Comparison of ENCODE assay signal across 11 cellular contexts in the genomic region with DNA sequence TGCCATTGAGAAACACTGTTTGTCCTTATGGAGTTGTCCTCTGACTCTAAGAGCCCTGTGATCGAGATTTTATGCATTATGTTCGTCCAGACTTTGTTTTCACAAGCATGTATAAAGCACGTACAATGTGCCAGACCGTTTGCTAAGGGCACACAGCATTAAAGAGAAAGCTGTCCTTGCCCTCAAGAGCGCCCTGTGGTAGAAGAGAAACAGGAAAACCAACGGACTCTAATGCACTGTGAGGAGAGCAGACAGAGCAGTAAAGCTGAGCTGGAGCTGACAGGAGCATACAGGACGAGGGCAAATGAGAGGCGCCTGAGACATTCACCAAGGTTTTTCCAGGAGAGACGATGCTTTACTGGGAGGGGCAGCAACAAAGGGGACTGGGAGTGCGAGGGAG.
A peak's percentile ranks its signal among the peaks of the same experiment; 100 is the strongest.
DNase-seq lines count a peak whose midpoint lies in the region; ATAC-seq and TF ChIP-seq lines count a peak whose summit lies in the region.
"Had no signal": no experiment of that assay in that cellular context is flagged by ENCODE, and none has a peak within 500 bp of the region (broad histone marks: within the 10 kb centered on the region; RNA-seq: fewer than 3 reads in every experiment).

No MANE protein-coding gene starts in this region.

- POLR2A ChIA-PET in activated CD8-positive, alpha-beta T cell treated with anti-CD3 and anti-CD28 coated beads, Interleukin-2, amount 10 ng/mL, durations not matched to agents 7 days and 5 days (lab: Charles Lee), result no interaction called here
- POLR2A ChIA-PET in activated CD8-positive, alpha-beta T cell treated with anti-CD3 and anti-CD28 coated beads for 36 hours (lab: Charles Lee), result no interaction called here

- no peak for ATAC-seq in activated CD8-positive, alpha-beta T cell treated with anti-CD3 and anti-CD28 coated beads, Interleukin-2, amount 10 ng/mL, durations not matched to agents 7 days and 5 days
- ATAC-seq in activated CD8-positive, alpha-beta T cell treated with anti-CD3 and anti-CD28 coated beads for 36 hours, result no peak
- peak; percentile 66 for ATAC-seq in HG03354 (IDR thresholded peaks at IDR 0.05; ENCODE audit: poor library complexity, severe bottlenecking, unreplicated experiment)
- no peak for ATAC-seq in right cardiac atrium
- no peak for ATAC-seq in HG02588 (IDR thresholded peaks at IDR 0.05; ENCODE audit: unreplicated experiment)

- no peak overlapping the region for H3K4me3 ChIP-seq in right cardiac atrium (ENCODE audit: low read length)
- H3K4me3 ChIP-seq in suprapubic skin, result no peak overlapping the region
- H3K4me3 ChIP-seq: neural progenitor cell, SJSA1 had no signal

- H3K27me3 ChIP-seq in right cardiac atrium (ENCODE audit: control insufficient read depth, insufficient read depth) (no peaks in the 10 kb centered on the region), suprapubic skin (no peaks in the 10 kb centered on the region)
- H3K27me3 ChIP-seq: neural progenitor cell had no signal

- H3K4me3 Mint-ChIP-seq in activated CD8-positive, alpha-beta T cell treated with anti-CD3 and anti-CD28 coated beads, Interleukin-2, amount 10 ng/mL, durations not matched to agents 7 days and 5 days, result peak overlapping the region; percentile 28
- H3K4me3 Mint-ChIP-seq in activated CD8-positive, alpha-beta T cell treated with anti-CD3 and anti-CD28 coated beads for 36 hours, result no peak overlapping the region
- H3K4me3 Mint-ChIP-seq: neural progenitor cell had no signal

- WGBS in right cardiac atrium, result 52% methylated on average over 10 of the region's 10 CpGs
- whole genome bisulfite sequencing in suprapubic skin, result 68% methylated on average over 10 of the region's 10 CpGs

- no peaks in the 10 kb centered on the region for H3K36me3 ChIP-seq in suprapubic skin
- H3K36me3 ChIP-seq: neural progenitor cell, SJSA1 had no signal

- H3K36me3 Mint-ChIP-seq in activated CD8-positive, alpha-beta T cell treated with anti-CD3 and anti-CD28 coated beads, Interleukin-2, amount 10 ng/mL, durations not matched to agents 7 days and 5 days (ENCODE audit: low read depth), result no peaks in the 10 kb centered on the region
- H3K36me3 Mint-ChIP-seq in activated CD8-positive, alpha-beta T cell treated with anti-CD3 and anti-CD28 coated beads for 36 hours (ENCODE audit: low read depth), result no peaks in the 10 kb centered on the region

- H3K27ac Mint-ChIP-seq in activated CD8-positive, alpha-beta T cell treated with anti-CD3 and anti-CD28 coated beads, Interleukin-2, amount 10 ng/mL, durations not matched to agents 7 days and 5 days, result no peak overlapping the region
- no peak overlapping the region for H3K27ac Mint-ChIP-seq in activated CD8-positive, alpha-beta T cell treated with anti-CD3 and anti-CD28 coated beads for 36 hours
- H3K27ac Mint-ChIP-seq: neural progenitor cell had no signal

- H3K4me1 ChIP-seq in right cardiac atrium (ENCODE audit: control insufficient read depth, insufficient read depth, low read length), result peaks cover 10% of the 10 kb centered on the region
- peaks cover 22% of the 10 kb centered on the region for H3K4me1 ChIP-seq in suprapubic skin

- H3K27me3 Mint-ChIP-seq in activated CD8-positive, alpha-beta T cell treated with anti-CD3 and anti-CD28 coated beads, Interleukin-2, amount 10 ng/mL, durations not matched to agents 7 days and 5 days (ENCODE audit: low read depth), result peaks cover 5% of the 10 kb centered on the region
- peaks cover 17% of the 10 kb centered on the region for H3K27me3 Mint-ChIP-seq in activated CD8-positive, alpha-beta T cell treated with anti-CD3 and anti-CD28 coated beads for 36 hours

- H3K4me1 Mint-ChIP-seq in activated CD8-positive, alpha-beta T cell treated with anti-CD3 and anti-CD28 coated beads, Interleukin-2, amount 10 ng/mL, durations not matched to agents 7 days and 5 days (ENCODE audit: low read depth), result peaks cover 6% of the 10 kb centered on the region
- no peaks in the 10 kb centered on the region for H3K4me1 Mint-ChIP-seq in activated CD8-positive, alpha-beta T cell treated with anti-CD3 and anti-CD28 coated beads for 36 hours (ENCODE audit: low read depth)

- H3K27ac ChIP-seq in right cardiac atrium (ENCODE audit: low read length) (peak overlapping the region; percentile 48), suprapubic skin (peak overlapping the region; percentile 78)
- H3K27ac ChIP-seq: neural progenitor cell, SJSA1 had no signal

- TF ChIP-seq EP300 in suprapubic skin (IDR thresholded peaks at IDR 0.05), result no peak

- H3K9me3 ChIP-seq in right cardiac atrium (ENCODE audit: control insufficient read depth, low read length) (no peaks in the 10 kb centered on the region), suprapubic skin (no peaks in the 10 kb centered on the region)
- H3K9me3 ChIP-seq: SJSA1 had no signal

- no peak for TF ChIP-seq POLR2A in suprapubic skin (IDR thresholded peaks at IDR 0.05)

- no peaks in the 10 kb centered on the region for H3K9me3 Mint-ChIP-seq in activated CD8-positive, alpha-beta T cell treated with anti-CD3 and anti-CD28 coated beads, Interleukin-2, amount 10 ng/mL, durations not matched to agents 7 days and 5 days (ENCODE audit: insufficient read depth)
- no peaks in the 10 kb centered on the region for H3K9me3 Mint-ChIP-seq in activated CD8-positive, alpha-beta T cell treated with anti-CD3 and anti-CD28 coated beads for 36 hours

- DNase-seq in activated CD8-positive, alpha-beta T cell treated with anti-CD3 and anti-CD28 coated beads, Interleukin-2, amount 10 ng/mL, durations not matched to agents 7 days and 5 days, result no peak
- no peak for DNase-seq in activated CD8-positive, alpha-beta T cell treated with anti-CD3 and anti-CD28 coated beads for 36 hours
- no peak for DNase-seq in right cardiac atrium
- no peak for DNase-seq in suprapubic skin (ENCODE audit: low spot score in 2 of 2)
- DNase-seq in RPMI8226, result no peak
- no peak for DNase-seq in activated gamma-delta T cell (lab: John Stamatoyannopoulos, UW)
- DNase-seq: NCI-H446 had no signal

- intact Hi-C loops in activated CD8-positive, alpha-beta T cell treated with anti-CD3 and anti-CD28 coated beads for 36 hours (cut with micrococcal nuclease), result no loop called here
- intact Hi-C loops in right cardiac atrium (cut with DNase I), result no loop called here

- CTCF ChIA-PET in activated CD8-positive, alpha-beta T cell treated with anti-CD3 and anti-CD28 coated beads, Interleukin-2, amount 10 ng/mL, durations not matched to agents 7 days and 5 days (lab: Charles Lee), result no interaction called here
- CTCF ChIA-PET in activated CD8-positive, alpha-beta T cell treated with anti-CD3 and anti-CD28 coated beads for 36 hours (lab: Charles Lee), result no interaction called here

- no peak for TF ChIP-seq CTCF in activated CD8-positive, alpha-beta T cell treated with anti-CD3 and anti-CD28 coated beads for 36 hours (IDR thresholded peaks at IDR 0.05)
- TF ChIP-seq CTCF in suprapubic skin (IDR thresholded peaks at IDR 0.05), result no peak
